Comparison of ENCODE assay signal across 18 cellular contexts in genomic region chr4:87065016-87065415, GRCh38.
"Had no signal": no experiment of that assay in that cellular context is flagged by ENCODE, and none has a peak within 500 bp of the region (broad histone marks: within the 10 kb centered on the region; RNA-seq: fewer than 3 reads in every experiment).

No MANE protein-coding gene starts in this region.

- H3K27me3 Mint-ChIP-seq: dendritic cell treated with granulocyte-macrophage colony-stimulating factor and Interleukin-4, amounts not matched to agents 40 ng/mL and 50 ng/mL, for 4 days; effector memory CD8-positive, alpha-beta T cell; naive thymus-derived CD8-positive, alpha-beta T cell had no signal

- H3K9me3 Mint-ChIP-seq: dendritic cell treated with granulocyte-macrophage colony-stimulating factor and Interleukin-4, amounts not matched to agents 40 ng/mL and 50 ng/mL, for 4 days; effector memory CD8-positive, alpha-beta T cell; naive thymus-derived CD8-positive, alpha-beta T cell; neural crest cell had no signal

- H3K4me3 ChIP-seq: esophagus muscularis mucosa, mucosa of descending colon, right atrium auricular region, sigmoid colon, skin epidermis, tibial nerve, upper lobe of right lung, vagina had no signal

- H3K27me3 ChIP-seq: esophagus muscularis mucosa, right atrium auricular region, sigmoid colon, tibial nerve, upper lobe of right lung, vagina had no signal

- H3K9me3 ChIP-seq: esophagus muscularis mucosa, mucosa of descending colon, right atrium auricular region, sigmoid colon, tibial nerve, upper lobe of right lung, vagina had no signal

- H3K36me3 ChIP-seq: right atrium auricular region, sigmoid colon, vagina had no signal

- DNase-seq: effector memory CD8-positive, alpha-beta T cell; kidney; left colon; mammary epithelial cell; mucosa of descending colon; naive thymus-derived CD8-positive, alpha-beta T cell; posterior cingulate gyrus; sigmoid colon; stimulated activated naive CD4-positive, alpha-beta T cell treated with Interleukin-2 at 50 U/mL for 16 hours; upper lobe of right lung had no signal

- H3K4me3 Mint-ChIP-seq: dendritic cell treated with granulocyte-macrophage colony-stimulating factor and Interleukin-4, amounts not matched to agents 40 ng/mL and 50 ng/mL, for 4 days; effector memory CD8-positive, alpha-beta T cell; naive thymus-derived CD8-positive, alpha-beta T cell; neural crest cell had no signal

- ATAC-seq: effector memory CD8-positive, alpha-beta T cell; left colon; mucosa of descending colon; naive thymus-derived CD8-positive, alpha-beta T cell; upper lobe of right lung had no signal

- H3K27ac Mint-ChIP-seq: dendritic cell treated with granulocyte-macrophage colony-stimulating factor and Interleukin-4, amounts not matched to agents 40 ng/mL and 50 ng/mL, for 4 days had no signal

- H3K27ac ChIP-seq: epithelial cell of prostate, esophagus muscularis mucosa, right atrium auricular region, sigmoid colon, skin epidermis, tibial nerve, upper lobe of right lung, vagina had no signal
